ENCODE assay signal across 1 cellular context in the genomic region with DNA sequence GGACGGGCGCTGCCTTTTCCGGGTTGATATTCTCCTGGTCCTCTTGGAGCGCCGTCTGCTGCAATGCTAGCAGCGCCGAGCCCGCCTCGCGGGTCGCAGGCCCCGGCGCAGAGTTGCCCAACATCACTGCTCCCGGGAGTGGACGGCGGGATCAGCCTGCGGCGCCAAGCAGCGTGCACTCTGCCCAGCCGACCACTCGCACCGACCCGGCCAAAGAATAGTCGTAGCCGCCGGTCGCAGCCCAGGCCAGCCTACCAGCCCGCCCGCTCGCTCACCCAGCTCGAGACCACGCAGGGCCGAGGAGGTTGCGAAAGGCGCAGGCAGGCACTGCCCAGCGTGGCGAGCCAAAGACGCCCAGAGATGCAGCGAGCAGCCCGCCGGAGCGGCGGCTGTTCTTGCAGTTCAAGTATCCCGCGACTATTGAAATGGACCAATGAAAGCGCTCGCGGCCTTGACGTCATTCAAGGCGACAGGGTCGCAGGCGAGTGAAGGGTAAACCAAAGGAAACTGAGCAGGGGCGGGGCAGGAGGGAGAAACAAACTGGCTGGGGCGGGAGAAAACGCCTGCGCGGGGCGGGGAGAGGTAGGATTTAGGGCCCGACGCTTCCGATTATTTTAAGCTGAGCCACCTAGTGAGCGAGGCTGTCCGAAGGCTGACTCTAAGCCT.
TF ChIP-seq lines count a peak whose summit lies in the region.

A gene (minus strand): TSS at position 379 of the 666 bp plus-strand sequence. CDS start 255 bp downstream, at position 124.

TF ChIP-seq in HEK293, 187 proteins besides CTCF, POLR2A, EP300 and RAD21 (continued from another document and continues in another):
- TF ChIP-seq, protein P1, sequence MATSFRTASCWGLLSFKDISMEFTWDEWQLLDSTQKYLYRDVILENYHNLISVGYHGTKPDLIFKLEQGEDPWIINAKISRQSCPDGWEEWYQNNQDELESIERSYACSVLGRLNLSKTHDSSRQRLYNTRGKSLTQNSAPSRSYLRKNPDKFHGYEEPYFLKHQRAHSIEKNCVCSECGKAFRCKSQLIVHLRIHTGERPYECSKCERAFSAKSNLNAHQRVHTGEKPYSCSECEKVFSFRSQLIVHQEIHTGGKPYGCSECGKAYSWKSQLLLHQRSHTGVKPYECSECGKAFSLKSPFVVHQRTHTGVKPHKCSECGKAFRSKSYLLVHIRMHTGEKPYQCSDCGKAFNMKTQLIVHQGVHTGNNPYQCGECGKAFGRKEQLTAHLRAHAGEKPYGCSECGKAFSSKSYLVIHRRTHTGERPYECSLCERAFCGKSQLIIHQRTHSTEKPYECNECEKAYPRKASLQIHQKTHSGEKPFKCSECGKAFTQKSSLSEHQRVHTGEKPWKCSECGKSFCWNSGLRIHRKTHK (tag by site-specific recombination; IDR thresholded peaks at IDR 0.05): no peak
- 0 out of 2 replicates have a peak, but pooled peaks have one; percentile 46 for TF ChIP-seq KLF1 (tag by site-specific recombination; IDR thresholded peaks at IDR 0.05)
- 0 out of 2 replicates have a peak, but pooled peaks have one; percentile 35 for TF ChIP-seq ZNF394 (tag by site-specific recombination; IDR thresholded peaks at IDR 0.05; ENCODE audit: borderline replicate concordance)
- TF ChIP-seq, protein P2, sequence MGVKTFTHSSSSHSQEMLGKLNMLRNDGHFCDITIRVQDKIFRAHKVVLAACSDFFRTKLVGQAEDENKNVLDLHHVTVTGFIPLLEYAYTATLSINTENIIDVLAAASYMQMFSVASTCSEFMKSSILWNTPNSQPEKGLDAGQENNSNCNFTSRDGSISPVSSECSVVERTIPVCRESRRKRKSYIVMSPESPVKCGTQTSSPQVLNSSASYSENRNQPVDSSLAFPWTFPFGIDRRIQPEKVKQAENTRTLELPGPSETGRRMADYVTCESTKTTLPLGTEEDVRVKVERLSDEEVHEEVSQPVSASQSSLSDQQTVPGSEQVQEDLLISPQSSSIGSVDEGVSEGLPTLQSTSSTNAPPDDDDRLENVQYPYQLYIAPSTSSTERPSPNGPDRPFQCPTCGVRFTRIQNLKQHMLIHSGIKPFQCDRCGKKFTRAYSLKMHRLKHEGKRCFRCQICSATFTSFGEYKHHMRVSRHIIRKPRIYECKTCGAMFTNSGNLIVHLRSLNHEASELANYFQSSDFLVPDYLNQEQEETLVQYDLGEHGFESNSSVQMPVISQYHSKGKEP (tag by site-specific recombination; IDR thresholded peaks at IDR 0.05): 0 out of 2 replicates have a peak, but pooled peaks have one; percentile 42
- TF ChIP-seq, protein P3, sequence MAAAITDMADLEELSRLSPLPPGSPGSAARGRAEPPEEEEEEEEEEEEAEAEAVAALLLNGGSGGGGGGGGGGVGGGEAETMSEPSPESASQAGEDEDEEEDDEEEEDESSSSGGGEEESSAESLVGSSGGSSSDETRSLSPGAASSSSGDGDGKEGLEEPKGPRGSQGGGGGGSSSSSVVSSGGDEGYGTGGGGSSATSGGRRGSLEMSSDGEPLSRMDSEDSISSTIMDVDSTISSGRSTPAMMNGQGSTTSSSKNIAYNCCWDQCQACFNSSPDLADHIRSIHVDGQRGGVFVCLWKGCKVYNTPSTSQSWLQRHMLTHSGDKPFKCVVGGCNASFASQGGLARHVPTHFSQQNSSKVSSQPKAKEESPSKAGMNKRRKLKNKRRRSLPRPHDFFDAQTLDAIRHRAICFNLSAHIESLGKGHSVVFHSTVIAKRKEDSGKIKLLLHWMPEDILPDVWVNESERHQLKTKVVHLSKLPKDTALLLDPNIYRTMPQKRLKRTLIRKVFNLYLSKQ (tag by site-specific recombination; IDR thresholded peaks at IDR 0.05; ENCODE audit: borderline replicate concordance): no peak
- TF ChIP-seq ZNF664 (tag by site-specific recombination; IDR thresholded peaks at IDR 0.05): no peak
- TF ChIP-seq, protein P4, sequence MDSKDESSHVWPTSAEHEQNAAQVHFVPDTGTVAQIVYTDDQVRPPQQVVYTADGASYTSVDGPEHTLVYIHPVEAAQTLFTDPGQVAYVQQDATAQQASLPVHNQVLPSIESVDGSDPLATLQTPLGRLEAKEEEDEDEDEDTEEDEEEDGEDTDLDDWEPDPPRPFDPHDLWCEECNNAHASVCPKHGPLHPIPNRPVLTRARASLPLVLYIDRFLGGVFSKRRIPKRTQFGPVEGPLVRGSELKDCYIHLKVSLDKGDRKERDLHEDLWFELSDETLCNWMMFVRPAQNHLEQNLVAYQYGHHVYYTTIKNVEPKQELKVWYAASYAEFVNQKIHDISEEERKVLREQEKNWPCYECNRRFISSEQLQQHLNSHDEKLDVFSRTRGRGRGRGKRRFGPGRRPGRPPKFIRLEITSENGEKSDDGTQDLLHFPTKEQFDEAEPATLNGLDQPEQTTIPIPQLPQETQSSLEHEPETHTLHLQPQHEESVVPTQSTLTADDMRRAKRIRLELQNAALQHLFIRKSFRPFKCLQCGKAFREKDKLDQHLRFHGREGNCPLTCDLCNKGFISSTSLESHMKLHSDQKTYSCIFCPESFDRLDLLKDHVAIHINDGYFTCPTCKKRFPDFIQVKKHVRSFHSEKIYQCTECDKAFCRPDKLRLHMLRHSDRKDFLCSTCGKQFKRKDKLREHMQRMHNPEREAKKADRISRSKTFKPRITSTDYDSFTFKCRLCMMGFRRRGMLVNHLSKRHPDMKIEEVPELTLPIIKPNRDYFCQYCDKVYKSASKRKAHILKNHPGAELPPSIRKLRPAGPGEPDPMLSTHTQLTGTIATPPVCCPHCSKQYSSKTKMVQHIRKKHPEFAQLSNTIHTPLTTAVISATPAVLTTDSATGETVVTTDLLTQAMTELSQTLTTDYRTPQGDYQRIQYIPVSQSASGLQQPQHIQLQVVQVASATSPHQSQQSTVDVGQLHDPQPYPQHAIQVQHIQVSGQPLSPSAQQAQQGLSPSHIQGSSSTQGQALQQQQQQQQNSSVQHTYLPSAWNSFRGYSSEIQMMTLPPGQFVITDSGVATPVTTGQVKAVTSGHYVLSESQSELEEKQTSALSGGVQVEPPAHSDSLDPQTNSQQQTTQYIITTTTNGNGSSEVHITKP (tag by site-specific recombination; IDR thresholded peaks at IDR 0.05): peak; percentile 90
- TF ChIP-seq, protein P5, sequence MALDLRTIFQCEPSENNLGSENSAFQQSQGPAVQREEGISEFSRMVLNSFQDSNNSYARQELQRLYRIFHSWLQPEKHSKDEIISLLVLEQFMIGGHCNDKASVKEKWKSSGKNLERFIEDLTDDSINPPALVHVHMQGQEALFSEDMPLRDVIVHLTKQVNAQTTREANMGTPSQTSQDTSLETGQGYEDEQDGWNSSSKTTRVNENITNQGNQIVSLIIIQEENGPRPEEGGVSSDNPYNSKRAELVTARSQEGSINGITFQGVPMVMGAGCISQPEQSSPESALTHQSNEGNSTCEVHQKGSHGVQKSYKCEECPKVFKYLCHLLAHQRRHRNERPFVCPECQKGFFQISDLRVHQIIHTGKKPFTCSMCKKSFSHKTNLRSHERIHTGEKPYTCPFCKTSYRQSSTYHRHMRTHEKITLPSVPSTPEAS (tag by site-specific recombination; IDR thresholded peaks at IDR 0.05): no peak
- TF ChIP-seq ZNF146 (tag by site-specific recombination; IDR thresholded peaks at IDR 0.05): no peak; the same call in 1 of the 2 replicates
- peak; percentile 71; the same call in 1 of the 2 replicates for TF ChIP-seq ZBTB20 (tag by site-specific recombination; IDR thresholded peaks at IDR 0.05)
- TF ChIP-seq SALL2 (tag by site-specific recombination; IDR thresholded peaks at IDR 0.05; ENCODE audit: borderline replicate concordance): no peak
- no peak for TF ChIP-seq ZFP69B (tag by site-specific recombination; IDR thresholded peaks at IDR 0.05)
- no peak for TF ChIP-seq ZNF747 (tag by site-specific recombination; IDR thresholded peaks at IDR 0.05)
- TF ChIP-seq ZNF19 (tag by site-specific recombination; IDR thresholded peaks at IDR 0.05; ENCODE audit: low read depth): no peak
- no peak for TF ChIP-seq ZNF404 (tag by site-specific recombination; IDR thresholded peaks at IDR 0.05)
- TF ChIP-seq, protein P6, sequence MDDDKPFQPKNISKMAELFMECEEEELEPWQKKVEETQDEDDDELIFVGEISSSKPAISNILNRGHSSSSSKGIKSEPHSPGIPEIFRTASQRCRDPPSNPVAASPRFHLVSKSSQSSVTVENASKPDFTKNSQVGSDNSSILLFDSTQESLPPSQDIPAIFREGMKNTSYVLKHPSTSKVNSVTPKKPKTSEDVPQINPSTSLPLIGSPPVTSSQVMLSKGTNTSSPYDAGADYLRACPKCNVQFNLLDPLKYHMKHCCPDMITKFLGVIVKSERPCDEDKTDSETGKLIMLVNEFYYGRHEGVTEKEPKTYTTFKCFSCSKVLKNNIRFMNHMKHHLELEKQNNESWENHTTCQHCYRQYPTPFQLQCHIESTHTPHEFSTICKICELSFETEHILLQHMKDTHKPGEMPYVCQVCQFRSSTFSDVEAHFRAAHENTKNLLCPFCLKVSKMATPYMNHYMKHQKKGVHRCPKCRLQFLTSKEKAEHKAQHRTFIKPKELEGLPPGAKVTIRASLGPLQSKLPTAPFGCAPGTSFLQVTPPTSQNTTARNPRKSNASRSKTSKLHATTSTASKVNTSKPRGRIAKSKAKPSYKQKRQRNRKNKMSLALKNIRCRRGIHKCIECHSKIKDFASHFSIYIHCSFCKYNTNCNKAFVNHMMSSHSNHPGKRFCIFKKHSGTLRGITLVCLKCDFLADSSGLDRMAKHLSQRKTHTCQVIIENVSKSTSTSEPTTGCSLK (tag by site-specific recombination; IDR thresholded peaks at IDR 0.05): no peak
- TF ChIP-seq ZNF169 (tag by site-specific recombination; IDR thresholded peaks at IDR 0.05): no peak
- TF ChIP-seq ZFP3 (tag by site-specific recombination; IDR thresholded peaks at IDR 0.05; ENCODE audit: low read depth): no peak
- no peak for TF ChIP-seq ZNF155 (tag by site-specific recombination; IDR thresholded peaks at IDR 0.05)
- TF ChIP-seq, protein P7, sequence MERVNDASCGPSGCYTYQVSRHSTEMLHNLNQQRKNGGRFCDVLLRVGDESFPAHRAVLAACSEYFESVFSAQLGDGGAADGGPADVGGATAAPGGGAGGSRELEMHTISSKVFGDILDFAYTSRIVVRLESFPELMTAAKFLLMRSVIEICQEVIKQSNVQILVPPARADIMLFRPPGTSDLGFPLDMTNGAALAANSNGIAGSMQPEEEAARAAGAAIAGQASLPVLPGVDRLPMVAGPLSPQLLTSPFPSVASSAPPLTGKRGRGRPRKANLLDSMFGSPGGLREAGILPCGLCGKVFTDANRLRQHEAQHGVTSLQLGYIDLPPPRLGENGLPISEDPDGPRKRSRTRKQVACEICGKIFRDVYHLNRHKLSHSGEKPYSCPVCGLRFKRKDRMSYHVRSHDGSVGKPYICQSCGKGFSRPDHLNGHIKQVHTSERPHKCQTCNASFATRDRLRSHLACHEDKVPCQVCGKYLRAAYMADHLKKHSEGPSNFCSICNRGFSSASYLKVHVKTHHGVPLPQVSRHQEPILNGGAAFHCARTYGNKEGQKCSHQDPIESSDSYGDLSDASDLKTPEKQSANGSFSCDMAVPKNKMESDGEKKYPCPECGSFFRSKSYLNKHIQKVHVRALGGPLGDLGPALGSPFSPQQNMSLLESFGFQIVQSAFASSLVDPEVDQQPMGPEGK (tag by site-specific recombination; IDR thresholded peaks at IDR 0.05): peak; percentile 49
- TF ChIP-seq ZNF558 (tag by site-specific recombination; IDR thresholded peaks at IDR 0.05): no peak
- TF ChIP-seq, protein P8, sequence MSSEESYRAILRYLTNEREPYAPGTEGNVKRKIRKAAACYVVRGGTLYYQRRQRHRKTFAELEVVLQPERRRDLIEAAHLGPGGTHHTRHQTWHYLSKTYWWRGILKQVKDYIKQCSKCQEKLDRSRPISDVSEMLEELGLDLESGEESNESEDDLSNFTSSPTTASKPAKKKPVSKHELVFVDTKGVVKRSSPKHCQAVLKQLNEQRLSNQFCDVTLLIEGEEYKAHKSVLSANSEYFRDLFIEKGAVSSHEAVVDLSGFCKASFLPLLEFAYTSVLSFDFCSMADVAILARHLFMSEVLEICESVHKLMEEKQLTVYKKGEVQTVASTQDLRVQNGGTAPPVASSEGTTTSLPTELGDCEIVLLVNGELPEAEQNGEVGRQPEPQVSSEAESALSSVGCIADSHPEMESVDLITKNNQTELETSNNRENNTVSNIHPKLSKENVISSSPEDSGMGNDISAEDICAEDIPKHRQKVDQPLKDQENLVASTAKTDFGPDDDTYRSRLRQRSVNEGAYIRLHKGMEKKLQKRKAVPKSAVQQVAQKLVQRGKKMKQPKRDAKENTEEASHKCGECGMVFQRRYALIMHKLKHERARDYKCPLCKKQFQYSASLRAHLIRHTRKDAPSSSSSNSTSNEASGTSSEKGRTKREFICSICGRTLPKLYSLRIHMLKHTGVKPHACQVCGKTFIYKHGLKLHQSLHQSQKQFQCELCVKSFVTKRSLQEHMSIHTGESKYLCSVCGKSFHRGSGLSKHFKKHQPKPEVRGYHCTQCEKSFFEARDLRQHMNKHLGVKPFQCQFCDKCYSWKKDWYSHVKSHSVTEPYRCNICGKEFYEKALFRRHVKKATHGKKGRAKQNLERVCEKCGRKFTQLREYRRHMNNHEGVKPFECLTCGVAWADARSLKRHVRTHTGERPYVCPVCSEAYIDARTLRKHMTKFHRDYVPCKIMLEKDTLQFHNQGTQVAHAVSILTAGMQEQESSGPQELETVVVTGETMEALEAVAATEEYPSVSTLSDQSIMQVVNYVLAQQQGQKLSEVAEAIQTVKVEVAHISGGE (tag by site-specific recombination; conservative IDR thresholded peaks at IDR 0.05; ENCODE audit: low read depth): no peak
- TF ChIP-seq, protein P9, sequence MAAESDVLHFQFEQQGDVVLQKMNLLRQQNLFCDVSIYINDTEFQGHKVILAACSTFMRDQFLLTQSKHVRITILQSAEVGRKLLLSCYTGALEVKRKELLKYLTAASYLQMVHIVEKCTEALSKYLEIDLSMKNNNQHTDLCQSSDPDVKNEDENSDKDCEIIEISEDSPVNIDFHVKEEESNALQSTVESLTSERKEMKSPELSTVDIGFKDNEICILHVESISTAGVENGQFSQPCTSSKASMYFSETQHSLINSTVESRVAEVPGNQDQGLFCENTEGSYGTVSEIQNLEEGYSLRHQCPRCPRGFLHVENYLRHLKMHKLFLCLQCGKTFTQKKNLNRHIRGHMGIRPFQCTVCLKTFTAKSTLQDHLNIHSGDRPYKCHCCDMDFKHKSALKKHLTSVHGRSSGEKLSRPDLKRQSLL (tag by site-specific recombination; IDR thresholded peaks at IDR 0.05): no peak
- no peak for TF ChIP-seq ZNF701 (tag by site-specific recombination; IDR thresholded peaks at IDR 0.05)
- no peak for TF ChIP-seq ZNF157 (tag by site-specific recombination; IDR thresholded peaks at IDR 0.05)
- TF ChIP-seq ZNF138 (tag by site-specific recombination; IDR thresholded peaks at IDR 0.05; ENCODE audit: borderline replicate concordance): no peak
- no peak for TF ChIP-seq ZNF211 (tag by site-specific recombination; IDR thresholded peaks at IDR 0.05; ENCODE audit: low read depth)
- no peak for TF ChIP-seq ZNF585B (tag by site-specific recombination; IDR thresholded peaks at IDR 0.05)
- no peak for TF ChIP-seq ZNF791 (tag by site-specific recombination; IDR thresholded peaks at IDR 0.05)
- TF ChIP-seq, protein P10, sequence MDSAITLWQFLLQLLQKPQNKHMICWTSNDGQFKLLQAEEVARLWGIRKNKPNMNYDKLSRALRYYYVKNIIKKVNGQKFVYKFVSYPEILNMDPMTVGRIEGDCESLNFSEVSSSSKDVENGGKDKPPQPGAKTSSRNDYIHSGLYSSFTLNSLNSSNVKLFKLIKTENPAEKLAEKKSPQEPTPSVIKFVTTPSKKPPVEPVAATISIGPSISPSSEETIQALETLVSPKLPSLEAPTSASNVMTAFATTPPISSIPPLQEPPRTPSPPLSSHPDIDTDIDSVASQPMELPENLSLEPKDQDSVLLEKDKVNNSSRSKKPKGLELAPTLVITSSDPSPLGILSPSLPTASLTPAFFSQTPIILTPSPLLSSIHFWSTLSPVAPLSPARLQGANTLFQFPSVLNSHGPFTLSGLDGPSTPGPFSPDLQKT (IDR thresholded peaks at IDR 0.05; ENCODE audit: borderline replicate concordance, low read depth, low read length): no peak
